ENCODE assay signal across 1 cellular context in genomic region chr19:58304255-58304654, GRCh38.
TF ChIP-seq lines count a peak whose summit lies in the region.

No MANE protein-coding gene starts in this region.

TF ChIP-seq in H1, 55 proteins besides CTCF, POLR2A, EP300 and RAD21:
- TF ChIP-seq JUN (IDR thresholded peaks at IDR 0.05; ENCODE audit: low read depth, low read length) (no peak), TAF1 (IDR thresholded peaks at IDR 0.05; ENCODE audit: low read depth, low read length) (peak; percentile 48; the same call in 1 of the 2 replicates)
